In the genomic region with DNA sequence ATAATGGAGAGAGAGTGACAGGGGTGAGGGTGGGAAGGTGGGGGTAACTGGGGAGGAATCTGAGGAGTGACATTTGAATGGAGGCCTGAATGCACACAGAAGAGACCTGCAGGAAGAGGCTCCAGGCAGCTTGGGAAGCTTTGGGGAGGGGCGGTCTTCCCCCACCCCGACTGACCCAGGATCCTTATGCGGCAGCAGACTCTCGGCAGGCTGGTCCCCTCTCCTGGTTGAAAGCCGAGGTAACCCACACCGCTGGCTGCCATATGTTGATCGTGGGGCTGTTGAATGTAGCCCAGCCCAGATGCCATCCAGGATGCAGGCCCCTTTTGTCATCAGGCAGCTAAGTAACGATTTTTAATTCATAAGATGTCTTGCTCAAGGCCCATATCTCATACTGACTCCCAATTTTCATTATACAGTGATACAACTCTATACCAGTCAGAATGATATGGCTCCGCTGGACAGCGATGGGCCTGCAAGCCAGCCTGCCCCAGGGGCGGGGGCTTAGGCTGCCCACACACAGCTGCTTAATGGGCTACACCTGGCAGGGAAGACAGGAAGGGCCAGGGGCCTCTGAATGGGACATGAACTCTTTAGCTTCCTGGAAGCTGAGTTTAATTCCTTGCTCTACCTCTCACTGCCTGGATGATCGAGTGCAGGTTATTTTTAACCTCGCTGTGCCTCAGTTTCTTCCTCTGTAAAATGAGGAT, we compare ENCODE assay signal across 15 cellular contexts.
DNase-seq lines count a peak whose midpoint lies in the region; ATAC-seq and TF ChIP-seq lines count a peak whose summit lies in the region.
"Had no signal": no experiment of that assay in that cellular context is flagged by ENCODE, and none has a peak within 500 bp of the region (broad histone marks: within the 10 kb centered on the region; RNA-seq: fewer than 3 reads in every experiment).

No MANE protein-coding gene starts in this region.

- H3K36me3 ChIP-seq in spleen: no peaks in the 10 kb centered on the region

- H3K36me3 Mint-ChIP-seq in activated T-helper 17 cell treated with anti-CD3 and anti-CD28 coated beads, Interleukin-2, amount 50 U/mL, for 72 hours (ENCODE audit: low read depth): no peaks in the 10 kb centered on the region
- H3K36me3 Mint-ChIP-seq: CD14-positive monocyte; CD8-positive, alpha-beta memory T cell had no signal

- WGBS in spleen, 5 donors: 83 to 90% (median 89%) methylated on average over 13 of the region's 13 CpGs

- intact Hi-C loops in spleen (cut with DNase I; ENCODE audit: low total_unique reads): loop anchor here (5.0 kb wide), 1 partner anchor 295 kb away; no protein-coding TSS in a partner anchor

- H3K27ac Mint-ChIP-seq in activated T-helper 17 cell treated with anti-CD3 and anti-CD28 coated beads, Interleukin-2, amount 50 U/mL, for 72 hours: peak overlapping the region; percentile 10
- H3K27ac Mint-ChIP-seq: CD14-positive monocyte had no signal

- H3K27ac ChIP-seq in spleen: no peak overlapping the region
- H3K27ac ChIP-seq: 22Rv1, HL-60 had no signal

- no peak overlapping the region for H3K4me3 Mint-ChIP-seq in activated T-helper 17 cell treated with anti-CD3 and anti-CD28 coated beads, Interleukin-2, amount 50 U/mL, for 72 hours
- H3K4me3 Mint-ChIP-seq: CD14-positive monocyte; CD8-positive, alpha-beta memory T cell had no signal

- H3K27me3 ChIP-seq in spleen (replicated peaks in 1 of 7): peaks cover 0 to 20% (median 0%) of the 10 kb centered on the region in 7 donors

- H3K4me3 ChIP-seq in spleen: no peak overlapping the region

- peak; percentile 59 for DNase-seq in DMS 273 (lab: John Stamatoyannopoulos, UW; ENCODE audit: unreplicated experiment)
- DNase-seq in DMS 273 treated with DMSO at 0.1 percent for 48 hours (lab: John Stamatoyannopoulos, UW): no peak
- peak; percentile 66 for DNase-seq in NCI-H2171 (lab: John Stamatoyannopoulos, UW)
- DNase-seq in left kidney (ENCODE audit: low read depth, low spot score): peak; percentile 57
- DNase-seq in CD1c-positive myeloid dendritic cell (ENCODE audit: extremely low spot score): no peak
- DNase-seq in spleen: no peak
- DNase-seq: Caco-2; CD8-positive, alpha-beta memory T cell; IMR-90 had no signal

- H3K27me3 Mint-ChIP-seq in activated T-helper 17 cell treated with anti-CD3 and anti-CD28 coated beads, Interleukin-2, amount 50 U/mL, for 72 hours: peaks cover 1% of the 10 kb centered on the region

- no peak for TF ChIP-seq CTCF in spleen (IDR thresholded peaks at IDR 0.05 in 8 of 11, conservative IDR thresholded peaks at IDR 0.05 in 3 of 11)

- H3K9me3 Mint-ChIP-seq in activated T-helper 17 cell treated with anti-CD3 and anti-CD28 coated beads, Interleukin-2, amount 50 U/mL, for 72 hours: no peaks in the 10 kb centered on the region
- H3K9me3 Mint-ChIP-seq: CD14-positive monocyte; CD8-positive, alpha-beta memory T cell had no signal

- TF ChIP-seq POLR2A in spleen (IDR thresholded peaks at IDR 0.05): no peak

- H3K4me1 Mint-ChIP-seq in activated T-helper 17 cell treated with anti-CD3 and anti-CD28 coated beads, Interleukin-2, amount 50 U/mL, for 72 hours: peaks cover 9% of the 10 kb centered on the region

- ATAC-seq in activated T-helper 17 cell treated with anti-CD3 and anti-CD28 coated beads, Interleukin-2, amount 50 U/mL, for 72 hours (replicated peaks): no peak
- ATAC-seq in GM21381 (IDR thresholded peaks at IDR 0.05; ENCODE audit: unreplicated experiment): no peak
- ATAC-seq: HCT116 had no signal

- H3K9me3 ChIP-seq in spleen: no peaks in the 10 kb centered on the region
- H3K9me3 ChIP-seq: Caco-2 had no signal

- peaks cover 0 to 10% (median 2%) of the 10 kb centered on the region in 6 donors for H3K4me1 ChIP-seq in spleen
- H3K4me1 ChIP-seq: Caco-2 had no signal

Comparison
In these comparisons a context has a peak if more than half of its experiments do, and no peak if none do; other contexts are left out.
1. DNase-seq: peak in DMS 273 (single experiment), NCI-H2171 (single experiment) and left kidney (single experiment); none in DMS 273 treated with DMSO at 0.1 percent for 48 hours (single experiment), CD1c-positive myeloid dendritic cell (single experiment) and spleen (single experiment).